ENCODE assay signal across 17 cellular contexts in genomic region chr3:42035007-42035406, GRCh38. TPM values are rescaled to one million over a fixed set of nuclear protein-coding genes. Genes with fewer than 3 reads are reported as not detected.
DNase-seq lines count a peak whose midpoint lies in the region; ATAC-seq and TF ChIP-seq lines count a peak whose summit lies in the region.
"Had no signal": no experiment of that assay in that cellular context is flagged by ENCODE, and none has a peak within 500 bp of the region (broad histone marks: within the 10 kb centered on the region; RNA-seq: fewer than 3 reads in every experiment).

No MANE protein-coding gene starts in this region.

- H3K36me3 ChIP-seq in ACC112 (ENCODE audit: insufficient read depth, low read length), result no peaks in the 10 kb centered on the region
- no peaks in the 10 kb centered on the region for H3K36me3 ChIP-seq in RWPE2 (ENCODE audit: low read depth)
- peaks cover 2% of the 10 kb centered on the region for H3K36me3 ChIP-seq in rectal smooth muscle tissue (ENCODE audit: control insufficient read depth, insufficient read depth, low read length)

- H3K27me3 ChIP-seq in ACC112 (ENCODE audit: insufficient read depth, low read length) (no peaks in the 10 kb centered on the region), RWPE2 (ENCODE audit: insufficient read depth, poor library complexity, severe bottlenecking) (no peaks in the 10 kb centered on the region), rectal smooth muscle tissue (ENCODE audit: control insufficient read depth, insufficient read depth, low read length) (no peaks in the 10 kb centered on the region)

- peaks cover 72% of the 10 kb centered on the region for H3K4me1 Mint-ChIP-seq in glutamatergic neuron (ENCODE audit: low read depth, unreplicated experiment)

- no peaks in the 10 kb centered on the region for H3K9me3 ChIP-seq in RWPE2 (ENCODE audit: severe bottlenecking)

- H3K27ac ChIP-seq in ACC112 (ENCODE audit: low read depth, low read length) (peak overlapping the region; percentile 88; the same call in 1 of the 2 replicates), RWPE2 (ENCODE audit: poor library complexity, severe bottlenecking) (peak overlapping the region; percentile 81), rectal smooth muscle tissue (ENCODE audit: low read depth, low read length) (peak overlapping the region; percentile 69)

- peaks cover 21% of the 10 kb centered on the region for H3K27me3 Mint-ChIP-seq in glutamatergic neuron (ENCODE audit: unreplicated experiment)

- peaks cover 58% of the 10 kb centered on the region for H3K79me2 ChIP-seq in ACC112 (ENCODE audit: control insufficient read depth, insufficient read depth, low read length, unreplicated experiment)

- peaks cover 20% of the 10 kb centered on the region for H3K36me3 Mint-ChIP-seq in glutamatergic neuron (ENCODE audit: unreplicated experiment)

- peaks cover 22% of the 10 kb centered on the region for H3K9me3 Mint-ChIP-seq in glutamatergic neuron (ENCODE audit: unreplicated experiment)

- H3K4me1 ChIP-seq in ACC112 (ENCODE audit: control insufficient read depth, insufficient read depth, low read length, unreplicated experiment) (peaks cover 53% of the 10 kb centered on the region), RWPE2 (ENCODE audit: insufficient read depth, poor library complexity, severe bottlenecking) (peaks cover 44% of the 10 kb centered on the region), rectal smooth muscle tissue (ENCODE audit: control insufficient read depth, insufficient read depth, low read length) (peaks cover 33% of the 10 kb centered on the region)

- peak overlapping the region; percentile 78 for H3K4me3 Mint-ChIP-seq in glutamatergic neuron (ENCODE audit: unreplicated experiment)

- H3K9ac ChIP-seq in rectal smooth muscle tissue (ENCODE audit: low read length), result no peak overlapping the region

- no peak for TF ChIP-seq POLR2A in erythroblast (IDR thresholded peaks at IDR 0.05; ENCODE audit: low read length)

- H3K27ac Mint-ChIP-seq in glutamatergic neuron (ENCODE audit: unreplicated experiment), result peak overlapping the region; percentile 93

- ATAC-seq in RWPE2 (ENCODE audit: low read depth) (no peak), GM21360 (IDR thresholded peaks at IDR 0.05; ENCODE audit: unreplicated experiment) (no peak)

- DNase-seq in RWPE2 (ENCODE audit: low spot score) (no peak), glutamatergic neuron (no peak), erythroblast (lab: John Stamatoyannopoulos, UW) (no peak), HUDEP-2 (lab: John Stamatoyannopoulos, UW; ENCODE audit: unreplicated experiment in 76 of 76) (no peak), SHP77 treated with DMSO at 0.1 percent for 48 hours (lab: John Stamatoyannopoulos, UW) (no peak)
- DNase-seq: activated naive CD4-positive, alpha-beta T cell treated with Interleukin-2 at 50 U/mL for 16 hours; DMS 273 treated with DMSO at 0.1 percent for 48 hours; effector memory CD4-positive, alpha-beta T cell; H7; KG1; NCI-H1417; NCI-H345; retina; stimulated activated CD4-positive, alpha-beta T cell treated with anti-CD3 and anti-CD28 coated beads, Interleukin-4, amount 100 ng/mL, for 24 hours had no signal

- TF ChIP-seq CTCF in RWPE2 (IDR thresholded peaks at IDR 0.05; ENCODE audit: poor library complexity, severe bottlenecking) (no peak), glutamatergic neuron (IDR thresholded peaks at IDR 0.05; ENCODE audit: partially characterized antibody, unreplicated experiment) (no peak)

- H3K4me3 ChIP-seq in ACC112 (ENCODE audit: low read depth, low read length) (no peak overlapping the region), RWPE2 (ENCODE audit: severe bottlenecking) (no peak overlapping the region), rectal smooth muscle tissue (ENCODE audit: low read length) (no peak overlapping the region)

- H2AFZ ChIP-seq in ACC112 (ENCODE audit: low read length, unreplicated experiment), result no peak overlapping the region

RNA-seq across cellular contexts. Expression of gene TRAK1, which starts 56.1 kb away (rescaled TPM):
- total RNA-seq in glutamatergic neuron (ENCODE audit: unreplicated experiment), result 308 TPM
